8 cellular contexts compared by ENCODE assay signal in the genomic region with DNA sequence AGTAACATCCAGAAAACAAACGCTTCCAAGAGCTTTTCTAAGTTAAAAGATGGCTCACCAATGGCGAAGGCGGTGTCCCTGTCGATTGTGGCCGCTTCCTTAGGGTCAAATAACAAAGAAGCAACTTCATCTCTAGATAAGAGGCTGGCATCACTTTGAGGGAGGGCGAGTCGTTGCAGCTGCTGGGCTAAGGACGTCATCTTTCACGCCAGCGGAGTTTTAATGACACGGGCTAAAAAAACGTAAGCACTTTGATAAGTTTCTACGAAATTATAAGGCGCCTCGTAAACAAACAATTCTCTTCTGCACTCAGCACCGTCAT. TPM values are rescaled to one million over a fixed set of nuclear protein-coding genes. Genes with fewer than 3 reads are reported as not detected.
A peak's percentile ranks its signal among the peaks of the same experiment; 100 is the strongest.
DNase-seq lines count a peak whose midpoint lies in the region; ATAC-seq, FAIRE-seq and TF ChIP-seq lines count a peak whose summit lies in the region.

No MANE protein-coding gene starts in this region.

- H3K4me3 ChIP-seq in AG04449 (ENCODE audit: low read depth, low read length) (peak overlapping the region; percentile 95), astrocyte of the cerebellum (ENCODE audit: low read depth, low read length) (peak overlapping the region; percentile 61), left lung (peak overlapping the region; percentile 75 to 80), tibial nerve (peak overlapping the region; percentile 67 to 95 (median 76))
- peak overlapping the region; percentile 95 for H3K4me3 ChIP-seq in Jurkat, Clone E6-1 (ENCODE audit: low read length)

- H3K36me3 ChIP-seq in left lung = peaks cover 0 to 22% of the 10 kb centered on the region in 2 donors
- peaks cover 0 to 33% (median 0%) of the 10 kb centered on the region in 3 donors for H3K36me3 ChIP-seq in tibial nerve

- H3K27me3 ChIP-seq in left lung = peaks cover 0 to 19% of the 10 kb centered on the region in 2 donors
- no peaks in the 10 kb centered on the region for H3K27me3 ChIP-seq in tibial nerve

- POLR2A ChIA-PET in AG04449 (lab: Yijun Ruan, JAX) = interaction anchor here (0.6 to 1.6 kb wide), 2 partner anchors 86 to 191 kb away, joined by 3 to 8 read pairs; a partner anchor contains a TSS

- no peak for TF ChIP-seq POLR2A in tibial nerve (IDR thresholded peaks at IDR 0.05)

- peak overlapping the region in 1 of 2 donors; percentile 69 for H3K27ac ChIP-seq in left lung
- H3K27ac ChIP-seq in tibial nerve = peak overlapping the region in 2 of 4 donors; percentile 74 to 89

- no peak for FAIRE-seq in GM18507 (lab: Jason Lieb, UNC)

- TF ChIP-seq EP300 in tibial nerve (IDR thresholded peaks at IDR 0.05) = no peak

- 1 to 2% methylated on average over 16 of the region's 16 CpGs for WGBS in tibial nerve, 2 donors

- no peak for DNase-seq in AG04449 (ENCODE audit: low read depth, low spot score)
- peak; percentile 3 for DNase-seq in GM18507 (ENCODE audit: extremely low spot score, insufficient read length, low read depth)
- peak; percentile 5 for DNase-seq in Jurkat, Clone E6-1 (ENCODE audit: low read depth, low spot score)
- no peak for DNase-seq in astrocyte of the cerebellum (ENCODE audit: low read depth)
- DNase-seq in left lung = no peak
- DNase-seq in tibial nerve (ENCODE audit: low spot score in 2 of 2) = no peak
- no peak for DNase-seq in NCI-H2171 (lab: John Stamatoyannopoulos, UW)
- no peak for DNase-seq in NCI-H2171 treated with DMSO at 0.1 percent for 48 hours (lab: John Stamatoyannopoulos, UW)

- TF ChIP-seq CTCF in AG04449 (IDR thresholded peaks at IDR 0.05; ENCODE audit: insufficient read depth, low read length, missing control alignments) (no peak), astrocyte of the cerebellum (IDR thresholded peaks at IDR 0.05; ENCODE audit: low read depth, low read length, missing control alignments) (no peak), left lung (IDR thresholded peaks at IDR 0.05) (no peak), tibial nerve (IDR thresholded peaks at IDR 0.05) (no peak)

- in situ Hi-C loops in astrocyte of the cerebellum (cut with HindIII; ENCODE audit: low sequenced_read_pairs) = no loop called here

- intact Hi-C loops in left lung (cut with DNase I) = no loop called here

- CTCF ChIA-PET in AG04449 (lab: Yijun Ruan, JAX) = interaction anchor here (0.9 to 2.6 kb wide), 4 partner anchors 265 to 958 kb away, joined by 4 to 9 read pairs (median 7); no protein-coding TSS in a partner anchor

- H3K4me1 ChIP-seq in left lung (peaks cover 0 to 14% of the 10 kb centered on the region in 2 donors), tibial nerve (peaks cover 0 to 30% (median 12%) of the 10 kb centered on the region in 4 donors)

- ATAC-seq in left lung = no peak

- H3K9me3 ChIP-seq in left lung = no peaks in the 10 kb centered on the region
- H3K9me3 ChIP-seq in tibial nerve = no peaks in the 10 kb centered on the region

RNA-seq across cellular contexts. Expression of a gene that starts 0.5 kb away (rescaled TPM):
- polyA plus RNA-seq in Jurkat, Clone E6-1 (2012; ENCODE audit: insufficient read depth, insufficient read length) = 26.0 TPM
- 10 to 100 TPM; 21.1 to 36.2 TPM for total RNA-seq in left lung
- 10 to 100 TPM; 17.0 to 32.4 (median 19.4) TPM for total RNA-seq in tibial nerve

Comparison
In these comparisons a context has a peak if more than half of its experiments do, and no peak if none do; other contexts are left out.
1. DNase-seq: peak in GM18507 (single experiment) and Jurkat, Clone E6-1 (single experiment); none in AG04449 (single experiment), astrocyte of the cerebellum (single experiment), left lung (0 of 2), tibial nerve (0 of 2), NCI-H2171 (single experiment) and NCI-H2171 treated with DMSO at 0.1 percent for 48 hours (single experiment).
2. Peak in every context shown above with its lines, with median percentiles within 50 percentile points of each other: H3K4me3 ChIP-seq.